ENCODE assay signal across 9 cellular contexts in the genomic region with DNA sequence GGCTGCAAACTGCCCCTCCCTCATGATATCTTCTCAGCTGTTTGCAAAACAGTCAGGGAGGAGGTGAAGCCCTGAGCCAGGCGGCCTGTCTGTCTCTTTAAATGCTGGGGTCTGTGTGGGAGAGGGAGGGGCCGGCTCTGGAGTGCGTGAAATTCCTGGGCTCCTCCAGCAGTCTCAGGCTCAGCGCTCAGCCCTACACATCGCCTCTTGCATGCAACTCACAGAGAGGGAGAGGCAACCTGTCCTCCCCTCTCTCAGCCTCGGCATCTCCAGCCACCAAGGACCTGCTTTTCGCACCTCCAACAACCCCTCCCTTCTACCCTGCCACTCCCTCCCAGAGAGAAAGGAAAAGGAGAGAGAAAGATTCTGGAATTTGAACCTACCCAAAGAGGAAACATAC. TPM values are rescaled to one million over a fixed set of nuclear protein-coding genes. Genes with fewer than 3 reads are reported as not detected.
DNase-seq lines count a peak whose midpoint lies in the region; ATAC-seq, FAIRE-seq and TF ChIP-seq lines count a peak whose summit lies in the region.
"Had no signal": no experiment of that assay in that cellular context is flagged by ENCODE, and none has a peak within 500 bp of the region (broad histone marks: within the 10 kb centered on the region; RNA-seq: fewer than 3 reads in every experiment).

A gene (plus strand): TSS at position 171 of the 400 bp plus-strand sequence. CDS start 72,721 bp downstream, outside the sequence.

- ATAC-seq in HG03432 (IDR thresholded peaks at IDR 0.05; ENCODE audit: unreplicated experiment) (no peak), GM18519 (IDR thresholded peaks at IDR 0.05; ENCODE audit: low FRiP score, unreplicated experiment) (no peak), HG03378 (IDR thresholded peaks at IDR 0.05; ENCODE audit: unreplicated experiment) (no peak)

- no peaks in the 10 kb centered on the region for H3K27me3 ChIP-seq in rectal smooth muscle tissue (ENCODE audit: control insufficient read depth, insufficient read depth, low read length)

- H3K9me3 ChIP-seq in iPS-18c (ENCODE audit: control insufficient read depth, insufficient read depth, low read length) (no peaks in the 10 kb centered on the region), kidney (ENCODE audit: control insufficient read depth in 1 of 2, low read length in 2 of 2) (no peaks in the 10 kb centered on the region)
- H3K9me3 ChIP-seq: pancreas had no signal

- H3K9ac ChIP-seq in rectal smooth muscle tissue (ENCODE audit: low read length) (no peak within 1 kb of the TSS), kidney (ENCODE audit: low read length in 2 of 2) (no peak within 1 kb of the TSS)

- no peaks in the 10 kb centered on the region for H3K4me1 ChIP-seq in rectal smooth muscle tissue (ENCODE audit: control insufficient read depth, insufficient read depth, low read length)
- no peaks in the 10 kb centered on the region for H3K4me1 ChIP-seq in kidney (ENCODE audit: control insufficient read depth in 1 of 2, insufficient read depth in 1 of 2, low read depth in 1 of 2, low read length in 2 of 2)
- H3K4me1 ChIP-seq: pancreas had no signal

- no peak for FAIRE-seq in kidney (lab: Jason Lieb, UNC)
- FAIRE-seq: pancreas had no signal

- no peaks in the 10 kb centered on the region for H3K36me3 ChIP-seq in rectal smooth muscle tissue (ENCODE audit: control insufficient read depth, insufficient read depth, low read length)
- no peaks in the 10 kb centered on the region for H3K36me3 ChIP-seq in kidney (ENCODE audit: control insufficient read depth in 1 of 2, insufficient read depth in 2 of 2, low read length in 2 of 2)
- H3K36me3 ChIP-seq: pancreas had no signal

- peak; percentile 20 for DNase-seq in HK-2 (ENCODE audit: unreplicated experiment)
- no peak for DNase-seq in kidney
- DNase-seq: pancreas had no signal

- intact Hi-C loops in kidney (cut with DNase I): no loop called here

- TF ChIP-seq CTCF in VCaP (conservative IDR thresholded peaks at IDR 0.05) (no peak), kidney (IDR thresholded peaks at IDR 0.05; ENCODE audit: borderline replicate concordance, extremely low read depth, insufficient read depth) (no peak)

- H3K4me3 ChIP-seq in iPS-18c (ENCODE audit: insufficient read depth, low read depth, low read length): peak within 1 kb of the TSS; percentile 45
- peak within 1 kb of the TSS; percentile 9 for H3K4me3 ChIP-seq in rectal smooth muscle tissue (ENCODE audit: low read length)
- H3K4me3 ChIP-seq in kidney (ENCODE audit: low read length in 2 of 2): no peak within 1 kb of the TSS
- H3K4me3 ChIP-seq: pancreas had no signal

- H3K27ac ChIP-seq in VCaP (peak within 1 kb of the TSS; percentile 51), rectal smooth muscle tissue (ENCODE audit: low read depth, low read length) (no peak within 1 kb of the TSS), kidney (ENCODE audit: low read depth in 2 of 2, low read length in 2 of 2) (no peak within 1 kb of the TSS)
- H3K27ac ChIP-seq: pancreas had no signal

RNA-seq across cellular contexts. Expression of the gene that starts here (rescaled TPM):
- total RNA-seq in kidney: 2.4 TPM
- 1.5 TPM for polyA plus RNA-seq in kidney (ENCODE audit: insufficient read depth, low read depth, low replicate concordance)

Comparison
In these comparisons a context has a peak if more than half of its experiments do, and no peak if none do; other contexts are left out.
1. H3K4me3 ChIP-seq: peak in iPS-18c (single experiment) and rectal smooth muscle tissue (single experiment); none in kidney (0 of 2).